Comparison of ENCODE assay signal across 20 cellular contexts in the genomic region with DNA sequence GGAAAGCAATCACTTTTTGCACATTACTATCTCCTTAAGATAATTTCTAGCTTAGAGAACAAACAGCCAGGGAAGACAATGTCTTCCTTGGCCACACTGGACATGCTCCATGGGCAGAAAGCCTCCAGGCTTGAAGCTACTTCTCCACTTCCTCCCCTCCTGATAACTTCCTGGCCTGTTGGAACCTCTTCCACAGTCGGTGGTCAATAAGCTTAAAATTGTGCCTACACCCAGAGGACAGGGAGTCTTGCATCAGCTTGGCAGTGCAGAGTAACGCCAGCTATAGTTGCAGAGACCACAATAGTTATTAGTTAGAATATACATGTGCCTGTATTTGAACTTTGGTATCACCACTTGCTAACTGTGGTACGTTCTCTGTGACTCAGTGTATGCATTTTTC.
"Had no signal": no experiment of that assay in that cellular context is flagged by ENCODE, and none has a peak within 500 bp of the region (broad histone marks: within the 10 kb centered on the region; RNA-seq: fewer than 3 reads in every experiment).

No MANE protein-coding gene starts in this region.

- DNase-seq: activated CD4-positive, alpha-beta memory T cell treated with anti-CD3 and anti-CD28 coated beads for 36 hours; activated CD4-positive, alpha-beta T cell treated with anti-CD3 and anti-CD28 coated beads for 48 hours; activated CD8-positive, alpha-beta memory T cell treated with anti-CD3 and anti-CD28 coated beads, Interleukin-2, amount 50 U/mL, for 4 hours; activated effector memory CD4-positive, alpha-beta T cell treated with anti-CD3 and anti-CD28 coated beads, Interleukin-2, amount 50 U/mL, for 16 hours; activated naive CD4-positive, alpha-beta T cell treated with anti-CD3 and anti-CD28 coated beads, Interleukin-2, amount 50 U/mL, for 16 hours; activated T-cell treated with anti-CD3 and anti-CD28 coated beads, Interleukin-2, amount 50 U/mL, for 1 hour; central memory CD4-positive, alpha-beta T cell; dermis blood vessel endothelial cell; effector CD8-positive, alpha-beta T cell; islet precursor cell; left ventricle myocardium inferior; right lobe of liver; stimulated activated CD4-positive, alpha-beta T cell treated with anti-CD3 and anti-CD28 coated beads, Interleukin-2, amount 100 ng/mL, for 48 hours; stimulated activated naive CD4-positive, alpha-beta T cell treated with Interleukin-2 at 50 U/mL for 16 hours; T-helper 9 cell; trophoblast cell; WERI-Rb-1 had no signal

- ATAC-seq: activated CD4-positive, CD25-positive, alpha-beta regulatory T cell treated with anti-CD3 and anti-CD28 coated beads, Interleukin-2, amount 50 U/mL, for 24 hours had no signal

- H3K36me3 ChIP-seq: breast epithelium, left ventricle myocardium inferior, neutrophil, right lobe of liver, WERI-Rb-1 had no signal

- H3K4me3 ChIP-seq: breast epithelium, left ventricle myocardium inferior, right lobe of liver had no signal

- H3K27ac ChIP-seq: breast epithelium, left ventricle myocardium inferior, neutrophil, right lobe of liver, WERI-Rb-1 had no signal

- H3K27me3 ChIP-seq: breast epithelium, neutrophil, right lobe of liver had no signal

- H3K9me3 ChIP-seq: breast epithelium, left ventricle myocardium inferior, neutrophil, right lobe of liver had no signal
